Comparison of ENCODE assay signal across 1 cellular context in genomic region chr16:789451-789850, GRCh38.
TF ChIP-seq lines count a peak whose summit lies in the region.

No MANE protein-coding gene starts in this region.

TF ChIP-seq in HCT116, 20 proteins besides CTCF, POLR2A, EP300 and RAD21:
- TF ChIP-seq MAX (IDR thresholded peaks at IDR 0.05) (no peak), EGR1 (IDR thresholded peaks at IDR 0.05; ENCODE audit: low read depth) (no peak), SP1 (IDR thresholded peaks at IDR 0.05; ENCODE audit: low read depth) (no peak), CEBPB (IDR thresholded peaks at IDR 0.05; ENCODE audit: low read depth) (no peak), ATF3 (IDR thresholded peaks at IDR 0.05) (no peak), SRF (IDR thresholded peaks at IDR 0.05; ENCODE audit: low read depth) (no peak), SIN3A (IDR thresholded peaks at IDR 0.05; ENCODE audit: low read depth) (no peak), ZFX (IDR thresholded peaks at IDR 0.05) (no peak), ZNF274 (IDR thresholded peaks at IDR 0.05; ENCODE audit: low read depth, low read length) (no peak), CBX3 (IDR thresholded peaks at IDR 0.05; ENCODE audit: low read depth) (no peak), TCF7L2 (IDR thresholded peaks at IDR 0.05; ENCODE audit: borderline replicate concordance, extremely low read depth, insufficient read depth, insufficient read length) (no peak), FOSL1 (IDR thresholded peaks at IDR 0.05; ENCODE audit: low read depth) (no peak), REST (IDR thresholded peaks at IDR 0.05; ENCODE audit: low read depth) (no peak), YY1 (IDR thresholded peaks at IDR 0.05; ENCODE audit: extremely low read depth, insufficient replicate concordance, low read depth, low read length) (no peak), JUND (IDR thresholded peaks at IDR 0.05) (no peak)
TF ChIP-seq in HCT116: peak in this region for 0.
